ENCODE assay signal across 1 cellular context in genomic region chr7:141039366-141039765, GRCh38.
A peak's percentile ranks its signal among the peaks of the same experiment; 100 is the strongest.
TF ChIP-seq lines count a peak whose summit lies in the region.

No MANE protein-coding gene starts in this region.

TF ChIP-seq in HepG2, 621 proteins besides CTCF, POLR2A, EP300 and RAD21:
- TF ChIP-seq FOXP4 (CRISPR knock-in tag; IDR thresholded peaks at IDR 0.05), result no peak
- peak; percentile 82 for TF ChIP-seq CREB1 (IDR thresholded peaks at IDR 0.05)
- TF ChIP-seq CREB1 (CRISPR knock-in tag; IDR thresholded peaks at IDR 0.05), result no peak
- peak; percentile 94 for TF ChIP-seq ATF7 (IDR thresholded peaks at IDR 0.05)
- no peak for TF ChIP-seq ATF7 (CRISPR knock-in tag; IDR thresholded peaks at IDR 0.05)
